Comparison of ENCODE assay signal across 28 cellular contexts in the genomic region with DNA sequence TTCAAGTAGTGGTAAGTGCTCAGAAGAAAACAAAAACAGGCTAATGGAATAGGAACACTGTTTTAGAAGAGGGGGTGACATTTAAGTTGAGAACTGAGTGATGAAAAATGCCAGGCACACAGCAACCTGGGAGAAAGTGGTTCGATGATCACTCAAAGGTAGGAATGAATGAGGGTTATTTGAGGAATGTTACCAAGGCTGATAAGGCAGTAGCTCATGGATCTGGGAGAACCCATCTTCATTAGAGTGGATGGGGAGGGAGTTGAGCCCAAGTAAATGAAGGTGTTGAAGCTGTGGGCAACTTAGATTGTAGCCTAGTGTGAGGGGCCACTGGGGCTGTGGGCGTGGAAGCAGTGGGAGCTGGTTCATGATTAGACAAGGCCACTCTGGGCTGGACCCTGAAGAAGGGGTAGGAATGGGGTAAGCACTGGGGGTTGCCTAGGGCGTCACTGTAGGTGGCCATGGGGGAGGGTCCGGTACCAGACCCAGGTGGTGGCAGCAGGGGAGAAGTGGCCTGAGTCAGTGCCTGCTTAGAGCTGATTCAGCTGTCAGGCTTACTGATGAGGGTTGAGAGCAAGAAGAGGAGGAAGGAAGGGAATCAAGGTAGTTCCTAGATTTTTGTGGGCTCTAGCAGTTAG. TPM values are rescaled to one million over a fixed set of nuclear protein-coding genes. Genes with fewer than 3 reads are reported as not detected.
"Had no signal": no experiment of that assay in that cellular context is flagged by ENCODE, and none has a peak within 500 bp of the region (broad histone marks: within the 10 kb centered on the region; RNA-seq: fewer than 3 reads in every experiment).

No MANE protein-coding gene starts in this region.

- ATAC-seq: activated T-cell treated with anti-CD3 and anti-CD28 coated beads, Interleukin-2, amount 50 U/mL, for 4 hours; heart left ventricle; left lung; psoas muscle; stimulated activated naive B cell treated with anti-CD40 and anti-IgM and Interleukin-4, amounts not matched to agents 10 μg/mL and 1 μg/mL and 100 μg/mL, for 72 hours had no signal

- H3K27me3 ChIP-seq: dorsolateral prefrontal cortex, left lung, sigmoid colon, tibial nerve had no signal

- DNase-seq: activated CD4-positive, alpha-beta memory T cell treated with anti-CD3 and anti-CD28 coated beads, Interleukin-2, amount 10 ng/mL, durations not matched to agents 7 days and 5 days; activated CD4-positive, alpha-beta T cell treated with anti-CD3 and anti-CD28 coated beads, Interleukin-2, amount 10 ng/mL, durations not matched to agents 7 days and 5 days; activated CD4-positive, CD25-positive, alpha-beta regulatory T cell treated with anti-CD3 and anti-CD28 coated beads, Interleukin-2, amount 50 U/mL, for 72 hours; activated CD8-positive, alpha-beta memory T cell treated with anti-CD3 and anti-CD28 coated beads, Interleukin-2, amount 50 U/mL, for 48 hours; activated T-cell treated with anti-CD3 and anti-CD28 coated beads, Interleukin-2, amount 50 U/mL, for 4 hours; anterior cingulate cortex; dorsolateral prefrontal cortex; effector memory CD4-positive, alpha-beta T cell; heart left ventricle; hypothalamus; kidney glomerular epithelial cell; left lung; lower lobe of right lung; naive B cell; psoas muscle; sigmoid colon; small intestine; stimulated activated CD4-positive, alpha-beta T cell treated with anti-CD3 and anti-CD28 coated beads, Interleukin-4, amount 100 ng/mL, for 24 hours; stimulated activated naive B cell treated with anti-CD40 and anti-IgM and Interleukin-4, amounts not matched to agents 10 μg/mL and 1 μg/mL and 100 μg/mL, for 72 hours; SW 1271; T1000 had no signal

- H3K4me1 Mint-ChIP-seq: activated CD4-positive, alpha-beta memory T cell treated with anti-CD3 and anti-CD28 coated beads, Interleukin-2, amount 10 ng/mL, durations not matched to agents 7 days and 5 days had no signal

- H3K27me3 Mint-ChIP-seq: activated CD4-positive, alpha-beta memory T cell treated with anti-CD3 and anti-CD28 coated beads, Interleukin-2, amount 10 ng/mL, durations not matched to agents 7 days and 5 days; activated CD4-positive, alpha-beta T cell treated with anti-CD3 and anti-CD28 coated beads, Interleukin-2, amount 10 ng/mL, durations not matched to agents 7 days and 5 days; activated naive CD8-positive, alpha-beta T cell had no signal

- H3K36me3 Mint-ChIP-seq: activated naive CD8-positive, alpha-beta T cell; mesothelial cell of epicardium; naive B cell had no signal

- H3K27ac ChIP-seq: coronary artery, heart left ventricle, left lung, lower lobe of right lung, parathyroid adenoma, psoas muscle, sigmoid colon, tibial nerve had no signal

- H3K36me3 ChIP-seq: heart left ventricle, left lung, lower lobe of right lung, sigmoid colon had no signal

- H3K9me3 Mint-ChIP-seq: activated CD4-positive, alpha-beta memory T cell treated with anti-CD3 and anti-CD28 coated beads, Interleukin-2, amount 10 ng/mL, durations not matched to agents 7 days and 5 days; activated CD4-positive, alpha-beta T cell treated with anti-CD3 and anti-CD28 coated beads, Interleukin-2, amount 10 ng/mL, durations not matched to agents 7 days and 5 days; activated T-cell treated with anti-CD3 and anti-CD28 coated beads, Interleukin-2, amount 50 U/mL, for 4 hours; activated T-helper 2 cell treated with anti-CD3 and anti-CD28 coated beads, Interferon-gamma antibody, Interleukin-2, Interleukin-4, amounts not matched to agents 10 μg/mL and 5 μg/mL and 100 μg/mL, durations not matched to agents 14 hours and 24 hours and 36 hours; mesothelial cell of epicardium; naive B cell; stimulated activated naive B cell treated with anti-CD40 and anti-IgM and Interleukin-4, amounts not matched to agents 10 μg/mL and 1 μg/mL and 100 μg/mL, for 72 hours; T-helper 1 cell treated with Interleukin-12 subunit alpha and Interleukin-12 subunit beta and Interleukin-4 antibody, amounts not matched to agents 30 μg/mL and 1 μg/mL, for 36 hours had no signal

- H3K9ac ChIP-seq: parathyroid adenoma had no signal

- H3K27ac Mint-ChIP-seq: activated CD4-positive, alpha-beta memory T cell treated with anti-CD3 and anti-CD28 coated beads, Interleukin-2, amount 10 ng/mL, durations not matched to agents 7 days and 5 days; activated CD4-positive, alpha-beta T cell treated with anti-CD3 and anti-CD28 coated beads, Interleukin-2, amount 10 ng/mL, durations not matched to agents 7 days and 5 days; activated naive CD8-positive, alpha-beta T cell; activated T-helper 2 cell treated with anti-CD3 and anti-CD28 coated beads, Interferon-gamma antibody, Interleukin-2, Interleukin-4, amounts not matched to agents 10 μg/mL and 5 μg/mL and 100 μg/mL, durations not matched to agents 14 hours and 24 hours and 36 hours; mesothelial cell of epicardium; stimulated activated naive B cell treated with anti-CD40 and anti-IgM and Interleukin-4, amounts not matched to agents 10 μg/mL and 1 μg/mL and 100 μg/mL, for 72 hours; T-helper 1 cell treated with Interleukin-12 subunit alpha and Interleukin-12 subunit beta and Interleukin-4 antibody, amounts not matched to agents 30 μg/mL and 1 μg/mL, for 36 hours had no signal

- H3K9me3 ChIP-seq: heart left ventricle, left lung, lower lobe of right lung, psoas muscle, sigmoid colon, tibial nerve had no signal

- H3K4me3 ChIP-seq: coronary artery, dorsolateral prefrontal cortex, heart left ventricle, left lung, lower lobe of right lung, psoas muscle, sigmoid colon, tibial nerve had no signal

- H3K4me1 ChIP-seq: parathyroid adenoma, psoas muscle had no signal

- H3K79me2 ChIP-seq: parathyroid adenoma had no signal

- H3K4me3 Mint-ChIP-seq: activated CD4-positive, alpha-beta memory T cell treated with anti-CD3 and anti-CD28 coated beads, Interleukin-2, amount 10 ng/mL, durations not matched to agents 7 days and 5 days; activated CD4-positive, alpha-beta T cell treated with anti-CD3 and anti-CD28 coated beads, Interleukin-2, amount 10 ng/mL, durations not matched to agents 7 days and 5 days; activated naive CD8-positive, alpha-beta T cell; activated T-cell treated with anti-CD3 and anti-CD28 coated beads, Interleukin-2, amount 50 U/mL, for 4 hours; mesothelial cell of epicardium; stimulated activated naive B cell treated with anti-CD40 and anti-IgM and Interleukin-4, amounts not matched to agents 10 μg/mL and 1 μg/mL and 100 μg/mL, for 72 hours; T-helper 1 cell treated with Interleukin-12 subunit alpha and Interleukin-12 subunit beta and Interleukin-4 antibody, amounts not matched to agents 30 μg/mL and 1 μg/mL, for 36 hours had no signal

RNA-seq across cellular contexts. Expression of a gene that starts 22.5 kb away (rescaled TPM):
- total RNA-seq: activated CD4-positive, alpha-beta T cell treated with anti-CD3 and anti-CD28 coated beads, Interleukin-2, amount 10 ng/mL, durations not matched to agents 7 days and 5 days; activated T-cell treated with anti-CD3 and anti-CD28 coated beads, Interleukin-2, amount 50 U/mL, for 4 hours; activated T-helper 2 cell treated with anti-CD3 and anti-CD28 coated beads, Interferon-gamma antibody, Interleukin-2, Interleukin-4, amounts not matched to agents 10 μg/mL and 5 μg/mL and 100 μg/mL, durations not matched to agents 14 hours and 24 hours and 36 hours; heart left ventricle; psoas muscle; tibial nerve had no signal
- polyA plus RNA-seq: heart left ventricle, psoas muscle had no signal
